8 cellular contexts compared by ENCODE assay signal in the genomic region with DNA sequence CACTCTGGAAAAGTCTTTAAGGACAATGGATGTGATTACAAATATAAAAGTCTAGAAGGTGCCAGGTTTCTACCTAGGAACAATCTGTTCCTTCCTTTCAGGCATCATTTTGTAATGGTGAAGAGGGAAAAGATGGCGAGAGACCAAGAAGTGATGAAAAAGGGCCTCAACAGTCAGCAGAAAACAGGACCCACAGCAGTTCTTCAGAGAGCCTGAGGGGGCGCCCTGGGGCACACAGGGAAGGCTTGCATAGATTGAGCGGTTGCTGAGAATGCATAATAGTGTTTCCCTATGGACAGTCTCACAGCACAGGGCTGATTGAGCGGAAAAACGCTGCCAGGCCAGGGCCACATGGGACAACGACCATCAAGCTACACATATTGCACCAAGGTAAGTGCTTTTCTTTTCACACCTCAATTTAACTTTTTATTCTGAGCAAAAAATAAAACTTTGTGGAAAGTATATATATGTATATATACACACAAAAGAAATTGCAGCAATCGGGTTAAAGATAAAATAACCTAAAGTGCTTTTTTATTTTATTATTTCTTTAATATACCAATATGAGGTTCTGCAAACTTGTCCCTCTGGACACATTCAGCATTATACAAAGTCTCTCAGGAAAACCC. TPM values are rescaled to one million over a fixed set of nuclear protein-coding genes. Genes with fewer than 3 reads are reported as not detected.
DNase-seq lines count a peak whose midpoint lies in the region; ATAC-seq and TF ChIP-seq lines count a peak whose summit lies in the region.

No MANE protein-coding gene starts in this region.

- peak; percentile 50 to 75 for TF ChIP-seq RAD21 in liver (IDR thresholded peaks at IDR 0.05)

- H3K9ac ChIP-seq in colonic mucosa (ENCODE audit: low read depth in 2 of 2, low read length in 2 of 2) (no peak overlapping the region), liver (ENCODE audit: low read depth in 1 of 2, low read length in 2 of 2) (no peak overlapping the region)

- WGBS in liver = 53% methylated on average over 7 of the region's 7 CpGs

- H3K9me3 Mint-ChIP-seq in CD8-positive, alpha-beta memory T cell = no peaks in the 10 kb centered on the region
- no peaks in the 10 kb centered on the region for H3K9me3 Mint-ChIP-seq in activated CD4-positive, alpha-beta T cell treated with anti-CD3 and anti-CD28 coated beads, Interleukin-2, amount 10 ng/mL, durations not matched to agents 24 days and 14 days

- no peaks in the 10 kb centered on the region for H3K27me3 ChIP-seq in CD8-positive, alpha-beta memory T cell (ENCODE audit: insufficient read depth, low read length, poor library complexity, severe bottlenecking)
- no peaks in the 10 kb centered on the region for H3K27me3 ChIP-seq in colonic mucosa
- no peaks in the 10 kb centered on the region for H3K27me3 ChIP-seq in liver (ENCODE audit: control insufficient read depth in 4 of 4, insufficient read depth in 4 of 4, low read length in 3 of 4)

- ATAC-seq in HG02973 (IDR thresholded peaks at IDR 0.05; ENCODE audit: unreplicated experiment) (peak; percentile 34), GM18498 (IDR thresholded peaks at IDR 0.05; ENCODE audit: unreplicated experiment) (no peak)

- H3K27ac Mint-ChIP-seq in CD8-positive, alpha-beta memory T cell = peak overlapping the region; percentile 30 to 99 (median 58)
- peak overlapping the region; percentile 34 for H3K27ac Mint-ChIP-seq in activated CD4-positive, alpha-beta T cell treated with anti-CD3 and anti-CD28 coated beads, Interleukin-2, amount 10 ng/mL, durations not matched to agents 24 days and 14 days

- intact Hi-C loops in activated CD4-positive, alpha-beta T cell treated with anti-CD3 and anti-CD28 coated beads, Interleukin-2, amount 10 ng/mL, durations not matched to agents 24 days and 14 days (cut with micrococcal nuclease) = loop anchor here (5.0 kb wide), 1 partner anchor 121 kb away; no protein-coding TSS in a partner anchor
- intact Hi-C loops in colonic mucosa (cut with DNase I) = loop anchor here (5.0 kb wide), 2 partner anchors 46 to 119 kb away; partner anchors contain the start of genes CDCA8 and MTF1

- POLR2A ChIA-PET in CD8-positive, alpha-beta memory T cell (lab: Charles Lee) = no interaction called here

- H3K36me3 Mint-ChIP-seq in CD8-positive, alpha-beta memory T cell = peaks cover 0 to 43% (median 6%) of the 10 kb centered on the region in 3 donors
- H3K36me3 Mint-ChIP-seq in activated CD4-positive, alpha-beta T cell treated with anti-CD3 and anti-CD28 coated beads, Interleukin-2, amount 10 ng/mL, durations not matched to agents 24 days and 14 days (ENCODE audit: low read depth) = peaks cover 37% of the 10 kb centered on the region

- no peaks in the 10 kb centered on the region for H3K9me3 ChIP-seq in CD8-positive, alpha-beta memory T cell (ENCODE audit: low read length)
- H3K9me3 ChIP-seq in colonic mucosa (no peaks in the 10 kb centered on the region), liver (ENCODE audit: control insufficient read depth in 4 of 4, low read length in 3 of 4) (no peaks in the 10 kb centered on the region)

- no peaks in the 10 kb centered on the region for H3K27me3 Mint-ChIP-seq in CD8-positive, alpha-beta memory T cell
- H3K27me3 Mint-ChIP-seq in activated CD4-positive, alpha-beta T cell treated with anti-CD3 and anti-CD28 coated beads, Interleukin-2, amount 10 ng/mL, durations not matched to agents 24 days and 14 days = no peaks in the 10 kb centered on the region

- peaks cover 6% of the 10 kb centered on the region for H3K36me3 ChIP-seq in CD8-positive, alpha-beta memory T cell (ENCODE audit: insufficient read depth, low read length)
- H3K36me3 ChIP-seq in colonic mucosa = no peaks in the 10 kb centered on the region
- H3K36me3 ChIP-seq in liver (ENCODE audit: control insufficient read depth in 4 of 4, insufficient read depth in 3 of 4, low read depth in 1 of 4, low read length in 3 of 4) = peaks cover 3 to 23% (median 9%) of the 10 kb centered on the region in 4 donors

- CTCF ChIA-PET in CD8-positive, alpha-beta memory T cell (lab: Charles Lee) = interaction anchor here (0.9 to 1.7 kb wide), 2 partner anchors 12 to 40 kb away, joined by 3 to 4 read pairs; no protein-coding TSS in a partner anchor

- peaks cover 20% of the 10 kb centered on the region for H3K4me1 ChIP-seq in CD8-positive, alpha-beta memory T cell (ENCODE audit: insufficient read depth, low read length)
- H3K4me1 ChIP-seq in colonic mucosa (peaks cover 12% of the 10 kb centered on the region), liver (ENCODE audit: control insufficient read depth in 4 of 4, insufficient read depth in 4 of 4, low read length in 3 of 4) (peaks cover 6 to 24% (median 20%) of the 10 kb centered on the region in 4 donors)

- no peak overlapping the region for H3K4me3 ChIP-seq in CD8-positive, alpha-beta memory T cell (ENCODE audit: low read length)
- H3K4me3 ChIP-seq in colonic mucosa (no peak overlapping the region), liver (ENCODE audit: low read depth in 1 of 3, low read length in 3 of 3) (no peak overlapping the region)

- peak overlapping the region in 4 of 7 donors; percentile 5 to 81 (median 11) for H3K4me3 Mint-ChIP-seq in CD8-positive, alpha-beta memory T cell
- H3K4me3 Mint-ChIP-seq in activated CD4-positive, alpha-beta T cell treated with anti-CD3 and anti-CD28 coated beads, Interleukin-2, amount 10 ng/mL, durations not matched to agents 24 days and 14 days = peak overlapping the region; percentile 12

- no peak overlapping the region for H3K27ac ChIP-seq in CD8-positive, alpha-beta memory T cell (ENCODE audit: low read depth, low read length)
- H3K27ac ChIP-seq in colonic mucosa (no peak overlapping the region), liver (ENCODE audit: low read depth in 1 of 2, low read length in 2 of 2) (no peak overlapping the region)

- TF ChIP-seq CTCF in colonic mucosa (IDR thresholded peaks at IDR 0.05) (peak; percentile 88), liver (IDR thresholded peaks at IDR 0.05; ENCODE audit: low read depth, low read length, missing input control) (peak; percentile 77)

- peaks cover 22 to 41% (median 27%) of the 10 kb centered on the region in 3 donors for H3K4me1 Mint-ChIP-seq in CD8-positive, alpha-beta memory T cell
- H3K4me1 Mint-ChIP-seq in activated CD4-positive, alpha-beta T cell treated with anti-CD3 and anti-CD28 coated beads, Interleukin-2, amount 10 ng/mL, durations not matched to agents 24 days and 14 days = peaks cover 27% of the 10 kb centered on the region

- peak; percentile 51 to 69 (median 55) for DNase-seq in CD8-positive, alpha-beta memory T cell
- DNase-seq in NCI-H526 treated with DMSO at 0.1 percent for 48 hours (lab: John Stamatoyannopoulos, UW) (peak; percentile 87), colonic mucosa (peak; percentile 67)
- peak; percentile 91 for DNase-seq in activated CD4-positive, alpha-beta T cell treated with anti-CD3 and anti-CD28 coated beads, Interleukin-2, amount 10 ng/mL, durations not matched to agents 24 days and 14 days
- peak; percentile 17 to 35 for DNase-seq in stimulated activated CD8-positive, alpha-beta memory T cell treated with anti-CD3 and anti-CD28 coated beads, Interleukin-4, amount 100 ng/mL, for 4 hours (ENCODE audit: low read depth in 2 of 2, low spot score in 1 of 2)

TF ChIP-seq in liver, 16 proteins besides CTCF, POLR2A, EP300 and RAD21 (continues in another document):
- TF ChIP-seq HNF4A (conservative IDR thresholded peaks at IDR 0.05) (peak in 1 of 2 donors; percentile 10), JUND (IDR thresholded peaks at IDR 0.05) (no peak), YY1 (IDR thresholded peaks at IDR 0.05) (no peak), TAF1 (conservative IDR thresholded peaks at IDR 0.05) (no peak), EGR1 (IDR thresholded peaks at IDR 0.05; ENCODE audit: low read depth in 2 of 2) (no peak)
- TF ChIP-seq, protein P1, sequence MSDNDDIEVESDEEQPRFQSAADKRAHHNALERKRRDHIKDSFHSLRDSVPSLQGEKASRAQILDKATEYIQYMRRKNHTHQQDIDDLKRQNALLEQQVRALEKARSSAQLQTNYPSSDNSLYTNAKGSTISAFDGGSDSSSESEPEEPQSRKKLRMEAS (IDR thresholded peaks at IDR 0.05) = no peak

RNA-seq across cellular contexts. Expression of gene YRDC, which starts 3.1 kb away (rescaled TPM):
- total RNA-seq in CD8-positive, alpha-beta memory T cell = 10 to 100 TPM; 72.4 to 80.8 TPM
- 28.7 TPM for polyA plus RNA-seq in CD8-positive, alpha-beta memory T cell
- 69.9 and 76.1 TPM in 2 replicates for total RNA-seq in activated CD4-positive, alpha-beta T cell treated with anti-CD3 and anti-CD28 coated beads, Interleukin-2, amount 10 ng/mL, durations not matched to agents 24 days and 14 days
- total RNA-seq in colonic mucosa (10 to 100 TPM; 14.4 to 16.3 TPM), liver (1 to 10 TPM; 9.3 to 9.4 TPM)
- polyA plus RNA-seq in liver = 1 to 10 TPM; 4.4 to 9.8 TPM

RNA-seq across cellular contexts. Expression of gene C1orf122, which starts 3.6 kb away (rescaled TPM):
- 10 to 100 TPM; 37.7 to 39.5 TPM for total RNA-seq in CD8-positive, alpha-beta memory T cell
- polyA plus RNA-seq in CD8-positive, alpha-beta memory T cell = 29.4 TPM
- 26.4 and 26.7 TPM in 2 replicates for total RNA-seq in activated CD4-positive, alpha-beta T cell treated with anti-CD3 and anti-CD28 coated beads, Interleukin-2, amount 10 ng/mL, durations not matched to agents 24 days and 14 days
- total RNA-seq in colonic mucosa = 10 to 100 TPM; 28.3 to 51.4 TPM
- 10 to 100 TPM in 1 of 2 donors, 1 to 10 TPM in 1; 4.5 to 12.5 TPM for total RNA-seq in liver
- polyA plus RNA-seq in liver = 10 to 100 TPM; 24.0 to 45.1 TPM

RNA-seq across cellular contexts. Expression of gene MANEAL, which starts 17.5 kb away (rescaled TPM):
- 1 to 10 TPM; 8.0 to 9.0 TPM for total RNA-seq in CD8-positive, alpha-beta memory T cell
- polyA plus RNA-seq in CD8-positive, alpha-beta memory T cell = 4.0 TPM
- total RNA-seq in activated CD4-positive, alpha-beta T cell treated with anti-CD3 and anti-CD28 coated beads, Interleukin-2, amount 10 ng/mL, durations not matched to agents 24 days and 14 days = 2.7 and 3.1 TPM in 2 replicates
- total RNA-seq in colonic mucosa (10 to 100 TPM in 1 of 2 donors, 1 to 10 TPM in 1; 6.6 to 18.2 TPM), liver (1 to 10 TPM; 1.0 to 1.8 TPM)
- polyA plus RNA-seq in liver = 1 to 10 TPM in 1 of 2 donors, under 1 TPM in 1; 0.96 to 6.2 TPM

RNA-seq across cellular contexts. Expression of gene EPHA10, which starts 46.2 kb away (rescaled TPM):
- total RNA-seq in CD8-positive, alpha-beta memory T cell = under 1 TPM in 1 of 2 experiments, not detected in 1; 0.04 TPM
- polyA plus RNA-seq in CD8-positive, alpha-beta memory T cell = not detected
- total RNA-seq in activated CD4-positive, alpha-beta T cell treated with anti-CD3 and anti-CD28 coated beads, Interleukin-2, amount 10 ng/mL, durations not matched to agents 24 days and 14 days = 0.21 and 0.31 TPM in 2 replicates
- 10 to 100 TPM; 26.1 to 29.6 TPM for total RNA-seq in colonic mucosa
- under 1 TPM; under 0.01 to 0.09 TPM for total RNA-seq in liver
- under 1 TPM in 1 of 2 donors, not detected in 1; 0.03 TPM for polyA plus RNA-seq in liver

RNA-seq across cellular contexts. Expression of gene MTF1, which starts 48.3 kb away (rescaled TPM):
- 10 to 100 TPM; 38.0 to 39.1 TPM for total RNA-seq in CD8-positive, alpha-beta memory T cell
- 21.3 TPM for polyA plus RNA-seq in CD8-positive, alpha-beta memory T cell
- total RNA-seq in activated CD4-positive, alpha-beta T cell treated with anti-CD3 and anti-CD28 coated beads, Interleukin-2, amount 10 ng/mL, durations not matched to agents 24 days and 14 days = 31.2 and 31.6 TPM in 2 replicates
- total RNA-seq in colonic mucosa (10 to 100 TPM; 22.1 to 33.9 TPM), liver (1 to 10 TPM; 3.2 to 3.3 TPM)
- 1 to 10 TPM; 2.3 to 2.8 TPM for polyA plus RNA-seq in liver

Comparison
In these comparisons a context has a peak if more than half of its experiments do, and no peak if none do; other contexts are left out.
1. DNase-seq: peak in every context shown above with its lines; median percentile 91 in activated CD4-positive, alpha-beta T cell treated with anti-CD3 and anti-CD28 coated beads, Interleukin-2, amount 10 ng/mL, durations not matched to agents 24 days and 14 days; 87 in NCI-H526 treated with DMSO at 0.1 percent for 48 hours; 67 in colonic mucosa; 55 in CD8-positive, alpha-beta memory T cell; 26 in stimulated activated CD8-positive, alpha-beta memory T cell treated with anti-CD3 and anti-CD28 coated beads, Interleukin-4, amount 100 ng/mL, for 4 hours.